Comparison of ENCODE assay signal across 1 cellular context in genomic region chrX:153827903-153828302, GRCh38.
TF ChIP-seq lines count a peak whose summit lies in the region.

No MANE protein-coding gene starts in this region.

TF ChIP-seq in H1, 55 proteins besides CTCF, POLR2A, EP300 and RAD21:
- TF ChIP-seq CEBPB (IDR thresholded peaks at IDR 0.05; ENCODE audit: low read depth, low read length) (no peak), RNF2 (IDR thresholded peaks at IDR 0.05; ENCODE audit: borderline replicate concordance, low read depth, low read length, missing control alignments, poor library complexity, severe bottlenecking) (no peak), ASH2L (IDR thresholded peaks at IDR 0.05; ENCODE audit: low read length) (no peak), SP1 (IDR thresholded peaks at IDR 0.05; ENCODE audit: low read depth, low read length) (no peak), NRF1 (IDR thresholded peaks at IDR 0.05; ENCODE audit: low read depth, low read length) (no peak), SUZ12 (IDR thresholded peaks at IDR 0.05; ENCODE audit: low read length) (no peak), YY1 (IDR thresholded peaks at IDR 0.05; ENCODE audit: low read depth, low read length) (no peak), USF2 (IDR thresholded peaks at IDR 0.05; ENCODE audit: low read length) (no peak), TBP (IDR thresholded peaks at IDR 0.05; ENCODE audit: low read depth, low read length) (no peak), FOSL1 (IDR thresholded peaks at IDR 0.05; ENCODE audit: insufficient read depth, low read depth, low read length) (no peak), GTF2F1 (IDR thresholded peaks at IDR 0.05; ENCODE audit: borderline replicate concordance, low read depth, low read length) (no peak), JUN (IDR thresholded peaks at IDR 0.05; ENCODE audit: low read depth, low read length) (no peak), TAF1 (IDR thresholded peaks at IDR 0.05; ENCODE audit: low read depth, low read length) (no peak), ATF2 (IDR thresholded peaks at IDR 0.05; ENCODE audit: low read length) (no peak), TEAD4 (IDR thresholded peaks at IDR 0.05; ENCODE audit: low read depth, low read length) (no peak), BCL11A (IDR thresholded peaks at IDR 0.05; ENCODE audit: low read depth in 2 of 2, low read length in 2 of 2) (no peak), CHD2 (IDR thresholded peaks at IDR 0.05; ENCODE audit: low read length) (no peak), POLR2AphosphoS5 (IDR thresholded peaks at IDR 0.05; ENCODE audit: low read depth, low read length) (no peak)
